8 cellular contexts compared by ENCODE assay signal in genomic region chr3:94062513-94063404, GRCh38. TPM values are rescaled to one million over a fixed set of nuclear protein-coding genes. Genes with fewer than 3 reads are reported as not detected.
A peak's percentile ranks its signal among the peaks of the same experiment; 100 is the strongest.
DNase-seq lines count a peak whose midpoint lies in the region; ATAC-seq, FAIRE-seq and TF ChIP-seq lines count a peak whose summit lies in the region.

Gene DHFR2, minus strand, starts transcription at chr3:94062916. Its CDS starts 1,405 bp downstream, at chr3:94061511.
Gene NSUN3, plus strand, starts transcription at chr3:94063061. Its CDS starts 66 bp downstream, at chr3:94063127.

- POLR2A ChIA-PET in RWPE1 (lab: Yijun Ruan, JAX; ENCODE audit: low non-redundant PET), result no interaction called here
- POLR2A ChIA-PET in naive thymus-derived CD8-positive, alpha-beta T cell (lab: Charles Lee), result interaction anchor here (0.9 to 1.8 kb wide), 5 partner anchors 19 to 90 kb away, joined by 3 to 16 read pairs (median 7); partner anchors contain the start of genes ARL13B and PROS1

- H3K36me3 Mint-ChIP-seq in activated T-helper 2 cell treated with anti-CD3 and anti-CD28 coated beads, Interferon-gamma antibody, Interleukin-2, Interleukin-4, amounts not matched to agents 10 μg/mL and 5 μg/mL and 100 μg/mL, durations not matched to agents 14 hours and 24 hours and 36 hours (ENCODE audit: low read depth), result peaks cover 69% of the 10 kb centered on the region
- H3K36me3 Mint-ChIP-seq in naive thymus-derived CD8-positive, alpha-beta T cell, result peaks cover 5 to 44% (median 20%) of the 10 kb centered on the region in 3 donors
- H3K36me3 Mint-ChIP-seq in stimulated activated naive B cell treated with anti-CD40 and anti-IgM and Interleukin-4, amounts not matched to agents 10 μg/mL and 1 μg/mL and 100 μg/mL, for 72 hours, result peaks cover 24 to 34% of the 10 kb centered on the region in 2 donors

- intact Hi-C loops in activated T-helper 2 cell treated with anti-CD3 and anti-CD28 coated beads, Interferon-gamma antibody, Interleukin-2, Interleukin-4, amounts not matched to agents 10 μg/mL and 5 μg/mL and 100 μg/mL, durations not matched to agents 14 hours and 24 hours and 36 hours (cut with micrococcal nuclease), result loop anchor here (1.0 kb wide), 3 partner anchors 10 to 82 kb away; partner anchors contain the start of gene ARL13B

- CTCF ChIA-PET in RWPE1 (lab: Yijun Ruan, JAX), result interaction anchor here (0.6 kb wide), 1 partner anchor 52 kb away, joined by 3 read pairs; no protein-coding TSS in a partner anchor

- H3K4me1 Mint-ChIP-seq in activated T-helper 2 cell treated with anti-CD3 and anti-CD28 coated beads, Interferon-gamma antibody, Interleukin-2, Interleukin-4, amounts not matched to agents 10 μg/mL and 5 μg/mL and 100 μg/mL, durations not matched to agents 14 hours and 24 hours and 36 hours (ENCODE audit: low read depth), result peaks cover 42% of the 10 kb centered on the region
- peaks cover 20 to 57% (median 47%) of the 10 kb centered on the region in 4 donors for H3K4me1 Mint-ChIP-seq in naive thymus-derived CD8-positive, alpha-beta T cell
- H3K4me1 Mint-ChIP-seq in stimulated activated naive B cell treated with anti-CD40 and anti-IgM and Interleukin-4, amounts not matched to agents 10 μg/mL and 1 μg/mL and 100 μg/mL, for 72 hours, result peaks cover 20 to 46% of the 10 kb centered on the region in 2 donors

- H3K27ac Mint-ChIP-seq in activated T-helper 2 cell treated with anti-CD3 and anti-CD28 coated beads, Interferon-gamma antibody, Interleukin-2, Interleukin-4, amounts not matched to agents 10 μg/mL and 5 μg/mL and 100 μg/mL, durations not matched to agents 14 hours and 24 hours and 36 hours, result peak within 1 kb of the TSS; percentile 98
- H3K27ac Mint-ChIP-seq in naive thymus-derived CD8-positive, alpha-beta T cell, result peak within 1 kb of the TSS; percentile 99 to 100 (median 100)
- peak within 1 kb of the TSS; percentile 100 for H3K27ac Mint-ChIP-seq in stimulated activated naive B cell treated with anti-CD40 and anti-IgM and Interleukin-4, amounts not matched to agents 10 μg/mL and 1 μg/mL and 100 μg/mL, for 72 hours

- peak within 1 kb of the TSS; percentile 97 for H3K4me3 Mint-ChIP-seq in activated T-helper 2 cell treated with anti-CD3 and anti-CD28 coated beads, Interferon-gamma antibody, Interleukin-2, Interleukin-4, amounts not matched to agents 10 μg/mL and 5 μg/mL and 100 μg/mL, durations not matched to agents 14 hours and 24 hours and 36 hours (ENCODE audit: low read depth)
- H3K4me3 Mint-ChIP-seq in naive thymus-derived CD8-positive, alpha-beta T cell, result peak within 1 kb of the TSS; percentile 97 to 99 (median 98)
- H3K4me3 Mint-ChIP-seq in stimulated activated naive B cell treated with anti-CD40 and anti-IgM and Interleukin-4, amounts not matched to agents 10 μg/mL and 1 μg/mL and 100 μg/mL, for 72 hours, result peak within 1 kb of the TSS; percentile 98

- H3K27ac ChIP-seq in RWPE1, result peak within 1 kb of the TSS; percentile 93

- TF ChIP-seq CTCF in RWPE1 (conservative IDR thresholded peaks at IDR 0.05; ENCODE audit: low read depth), result no peak

- peaks cover 13% of the 10 kb centered on the region for H3K9me3 Mint-ChIP-seq in activated T-helper 2 cell treated with anti-CD3 and anti-CD28 coated beads, Interferon-gamma antibody, Interleukin-2, Interleukin-4, amounts not matched to agents 10 μg/mL and 5 μg/mL and 100 μg/mL, durations not matched to agents 14 hours and 24 hours and 36 hours
- no peaks in the 10 kb centered on the region for H3K9me3 Mint-ChIP-seq in naive thymus-derived CD8-positive, alpha-beta T cell
- peaks cover 0 to 4% of the 10 kb centered on the region in 2 donors for H3K9me3 Mint-ChIP-seq in stimulated activated naive B cell treated with anti-CD40 and anti-IgM and Interleukin-4, amounts not matched to agents 10 μg/mL and 1 μg/mL and 100 μg/mL, for 72 hours

- TF ChIP-seq POLR2A in H54 (IDR thresholded peaks at IDR 0.05; ENCODE audit: low read depth, low read length), result peak; percentile 82

- no peaks in the 10 kb centered on the region for H3K27me3 Mint-ChIP-seq in activated T-helper 2 cell treated with anti-CD3 and anti-CD28 coated beads, Interferon-gamma antibody, Interleukin-2, Interleukin-4, amounts not matched to agents 10 μg/mL and 5 μg/mL and 100 μg/mL, durations not matched to agents 14 hours and 24 hours and 36 hours (ENCODE audit: low read depth)
- H3K27me3 Mint-ChIP-seq in naive thymus-derived CD8-positive, alpha-beta T cell, result no peaks in the 10 kb centered on the region
- H3K27me3 Mint-ChIP-seq in stimulated activated naive B cell treated with anti-CD40 and anti-IgM and Interleukin-4, amounts not matched to agents 10 μg/mL and 1 μg/mL and 100 μg/mL, for 72 hours, result no peaks in the 10 kb centered on the region

- DNase-seq in ELF-1 (ENCODE audit: low read depth, low spot score), result peak; percentile 97
- peak; percentile 62 for DNase-seq in H54 (ENCODE audit: insufficient read length, low spot score)
- peak; percentile 95 for DNase-seq in LoVo (ENCODE audit: low spot score)
- peak; percentile 75 for DNase-seq in RWPE1 (ENCODE audit: low spot score)
- DNase-seq in activated T-helper 2 cell treated with anti-CD3 and anti-CD28 coated beads, Interferon-gamma antibody, Interleukin-2, Interleukin-4, amounts not matched to agents 10 μg/mL and 5 μg/mL and 100 μg/mL, durations not matched to agents 14 hours and 24 hours and 36 hours (ENCODE audit: low spot score), result peak; percentile 83
- DNase-seq in fibroblast of peridontal ligament (ENCODE audit: extremely low read depth), result peak; percentile 99
- peak; percentile 61 to 97 (median 84) for DNase-seq in naive thymus-derived CD8-positive, alpha-beta T cell
- peak; percentile 93 for DNase-seq in stimulated activated naive B cell treated with anti-CD40 and anti-IgM and Interleukin-4, amounts not matched to agents 10 μg/mL and 1 μg/mL and 100 μg/mL, for 72 hours

- ATAC-seq in naive thymus-derived CD8-positive, alpha-beta T cell, result peak; percentile 88 to 89
- peak; percentile 91 to 92 for ATAC-seq in stimulated activated naive B cell treated with anti-CD40 and anti-IgM and Interleukin-4, amounts not matched to agents 10 μg/mL and 1 μg/mL and 100 μg/mL, for 72 hours (replicated peaks)

- peak; percentile 96 for FAIRE-seq in H54 (lab: Jason Lieb, UNC)

RNA-seq across cellular contexts. Expression of gene DHFR2, which starts in this region (rescaled TPM):
- total RNA-seq in activated T-helper 2 cell treated with anti-CD3 and anti-CD28 coated beads, Interferon-gamma antibody, Interleukin-2, Interleukin-4, amounts not matched to agents 10 μg/mL and 5 μg/mL and 100 μg/mL, durations not matched to agents 14 hours and 24 hours and 36 hours, result 10.0 and 11.1 TPM in 2 replicates
- 10 to 100 TPM; 10.7 to 10.8 TPM for total RNA-seq in naive thymus-derived CD8-positive, alpha-beta T cell
- polyA plus RNA-seq in naive thymus-derived CD8-positive, alpha-beta T cell, result 1 to 10 TPM; 2.5 to 5.7 (median 2.7) TPM

RNA-seq across cellular contexts. Expression of gene NSUN3, which starts in this region (rescaled TPM):
- 20.4 and 21.4 TPM in 2 replicates for total RNA-seq in activated T-helper 2 cell treated with anti-CD3 and anti-CD28 coated beads, Interferon-gamma antibody, Interleukin-2, Interleukin-4, amounts not matched to agents 10 μg/mL and 5 μg/mL and 100 μg/mL, durations not matched to agents 14 hours and 24 hours and 36 hours
- total RNA-seq in naive thymus-derived CD8-positive, alpha-beta T cell, result 10 to 100 TPM; 21.0 to 22.5 TPM
- 10 to 100 TPM in 1 of 3 donors, 1 to 10 TPM in 2; 7.8 to 10.9 (median 8.2) TPM for polyA plus RNA-seq in naive thymus-derived CD8-positive, alpha-beta T cell

Comparison
In these comparisons a context has a peak if more than half of its experiments do, and no peak if none do; other contexts are left out.
1. Peak in every context shown above with its lines: DNase-seq, ATAC-seq and H3K27ac ChIP-seq.